Comparison of ENCODE assay signal across 10 cellular contexts in genomic region chr15:68806220-68807105, GRCh38. TPM values are rescaled to one million over a fixed set of nuclear protein-coding genes. Genes with fewer than 3 reads are reported as not detected.
DNase-seq lines count a peak whose midpoint lies in the region; ATAC-seq, FAIRE-seq and TF ChIP-seq lines count a peak whose summit lies in the region.
"Had no signal": no experiment of that assay in that cellular context is flagged by ENCODE, and none has a peak within 500 bp of the region (broad histone marks: within the 10 kb centered on the region; RNA-seq: fewer than 3 reads in every experiment).

No MANE protein-coding gene starts in this region.

- no peaks in the 10 kb centered on the region for H3K9me3 ChIP-seq in CD8-positive, alpha-beta T cell (ENCODE audit: low read length)
- H3K9me3 ChIP-seq in MG63, result no peaks in the 10 kb centered on the region

- peak overlapping the region; percentile 56 for H3K27ac Mint-ChIP-seq in CD8-positive, alpha-beta T cell
- H3K27ac Mint-ChIP-seq in brain (peak overlapping the region; percentile 26 to 85 (median 73)), progenitor cell of endocrine pancreas (peak overlapping the region; percentile 41)

- H3K4me1 Mint-ChIP-seq in CD8-positive, alpha-beta T cell (ENCODE audit: low read depth), result peaks cover 89% of the 10 kb centered on the region
- peaks cover 93% of the 10 kb centered on the region for H3K4me1 Mint-ChIP-seq in brain
- H3K4me1 Mint-ChIP-seq in progenitor cell of endocrine pancreas (ENCODE audit: low read depth), result peaks cover 45% of the 10 kb centered on the region

- FAIRE-seq in GM19239 (lab: Jason Lieb, UNC), result no peak
- FAIRE-seq: bronchial epithelial cell had no signal

- no peaks in the 10 kb centered on the region for H3K36me3 ChIP-seq in CD8-positive, alpha-beta T cell (ENCODE audit: insufficient read depth, low read length)
- peaks cover 42% of the 10 kb centered on the region for H3K36me3 ChIP-seq in MG63

- H3K4me3 ChIP-seq in CD8-positive, alpha-beta T cell (ENCODE audit: low read depth, low read length), result no peak overlapping the region
- H3K4me3 ChIP-seq in MG63, result no peak overlapping the region

- no peaks in the 10 kb centered on the region for H3K27me3 ChIP-seq in CD8-positive, alpha-beta T cell (ENCODE audit: insufficient read depth, low read length)
- no peaks in the 10 kb centered on the region for H3K27me3 ChIP-seq in MG63

- intact Hi-C loops in CD8-positive, alpha-beta T cell (cut with DNase I, micrococcal nuclease), result no loop called here
- intact Hi-C loops in left colon (cut with DNase I, micrococcal nuclease), result no loop called here

- no peaks in the 10 kb centered on the region for H3K9me3 Mint-ChIP-seq in CD8-positive, alpha-beta T cell
- no peaks in the 10 kb centered on the region for H3K9me3 Mint-ChIP-seq in brain
- H3K9me3 Mint-ChIP-seq in progenitor cell of endocrine pancreas (ENCODE audit: low read depth), result no peaks in the 10 kb centered on the region

- H3K4me1 ChIP-seq in CD8-positive, alpha-beta T cell (ENCODE audit: insufficient read depth, low read length), result peaks cover 55% of the 10 kb centered on the region

- TF ChIP-seq CTCF in CD8-positive, alpha-beta T cell (IDR thresholded peaks at IDR 0.05), result no peak
- TF ChIP-seq CTCF in brain (conservative IDR thresholded peaks at IDR 0.05), result no peak
- no peak for TF ChIP-seq CTCF in progenitor cell of endocrine pancreas (IDR thresholded peaks at IDR 0.05; ENCODE audit: unreplicated experiment)

- POLR2A ChIA-PET in CD8-positive, alpha-beta T cell (lab: Charles Lee), result no interaction called here

- no peaks in the 10 kb centered on the region for H3K27me3 Mint-ChIP-seq in CD8-positive, alpha-beta T cell (ENCODE audit: low read depth)
- H3K27me3 Mint-ChIP-seq in brain, result no peaks in the 10 kb centered on the region
- no peaks in the 10 kb centered on the region for H3K27me3 Mint-ChIP-seq in progenitor cell of endocrine pancreas

- peaks cover 50% of the 10 kb centered on the region for H3K36me3 Mint-ChIP-seq in CD8-positive, alpha-beta T cell
- peaks cover 48% of the 10 kb centered on the region for H3K36me3 Mint-ChIP-seq in brain
- peaks cover 2% of the 10 kb centered on the region for H3K36me3 Mint-ChIP-seq in progenitor cell of endocrine pancreas (ENCODE audit: insufficient read depth)

- H3K27ac ChIP-seq in CD8-positive, alpha-beta T cell (ENCODE audit: low read depth, low read length), result no peak overlapping the region

- CTCF ChIA-PET in CD8-positive, alpha-beta T cell (lab: Charles Lee), result interaction anchor here (2.3 to 3.2 kb wide), 2 partner anchors 10 to 23 kb away, joined by 6 to 9 read pairs; no protein-coding TSS in a partner anchor

- no peak for ATAC-seq in CD8-positive, alpha-beta T cell
- ATAC-seq in left colon (peak; percentile 28), HG03280 (IDR thresholded peaks at IDR 0.05; ENCODE audit: unreplicated experiment) (no peak)

- H3K4me3 Mint-ChIP-seq in CD8-positive, alpha-beta T cell, result no peak overlapping the region
- H3K4me3 Mint-ChIP-seq in brain (peak overlapping the region in 2 of 5 experiments; percentile 31 to 47), progenitor cell of endocrine pancreas (ENCODE audit: low read depth) (no peak overlapping the region)

- peak in 2 of 7 experiments; percentile 5 to 42 for DNase-seq in CD8-positive, alpha-beta T cell
- no peak for DNase-seq in left colon
- no peak for DNase-seq in progenitor cell of endocrine pancreas (ENCODE audit: low spot score, unreplicated experiment)
- no peak for DNase-seq in GM19239 (ENCODE audit: insufficient read length, low spot score)
- DNase-seq in DMS53 treated with DMSO at 0.1 percent for 48 hours (lab: John Stamatoyannopoulos, UW; ENCODE audit: unreplicated experiment), result no peak
- no peak for DNase-seq in MG63
- DNase-seq: NCI-H1105 treated with DMSO at 0.1 percent for 48 hours had no signal

RNA-seq across cellular contexts. Expression of gene ANP32A, which starts 14.2 kb away (rescaled TPM):
- 10 to 100 TPM; 47.6 to 51.9 TPM for total RNA-seq in CD8-positive, alpha-beta T cell
- polyA plus RNA-seq in brain (ENCODE audit: insufficient read depth, low read depth, low replicate concordance), result 214 TPM
- total RNA-seq in left colon (100 to 1,000 TPM in 1 of 2 donors, 10 to 100 TPM in 1; 91.9 to 122 TPM), progenitor cell of endocrine pancreas (263 and 279 TPM in 2 replicates)
- 44.3 and 47.5 TPM in 2 replicates for total RNA-seq in MG63 (2014; rRNA removed; shearing (Covaris generic); ENCODE audit: low replicate concordance)
